19 cellular contexts compared by ENCODE assay signal in the genomic region with DNA sequence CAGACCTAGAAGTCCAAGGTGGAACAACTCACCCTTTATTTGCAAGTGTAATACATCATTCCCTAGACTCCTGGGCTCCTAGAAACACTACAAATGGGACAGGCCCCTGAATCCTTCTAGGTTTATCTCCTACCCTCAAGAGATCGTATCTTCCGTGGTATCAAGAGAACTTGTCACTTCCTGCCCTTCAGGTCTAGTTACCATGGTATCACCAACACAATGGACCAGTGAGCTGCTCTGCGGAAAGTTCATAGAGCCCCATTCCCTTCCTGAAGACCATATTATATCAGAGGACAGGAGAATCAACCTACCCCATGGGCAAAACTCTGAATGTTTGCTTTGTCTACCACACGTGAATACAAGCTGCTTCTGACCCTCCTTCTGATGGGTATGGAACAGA.
A peak's percentile ranks its signal among the peaks of the same experiment; 100 is the strongest.
DNase-seq lines count a peak whose midpoint lies in the region; ATAC-seq lines count a peak whose summit lies in the region.
"Had no signal": no experiment of that assay in that cellular context is flagged by ENCODE, and none has a peak within 500 bp of the region (broad histone marks: within the 10 kb centered on the region; RNA-seq: fewer than 3 reads in every experiment).

No MANE protein-coding gene starts in this region.

- no peak for DNase-seq in activated naive CD4-positive, alpha-beta T cell treated with anti-CD3 and anti-CD28 coated beads, Interleukin-2, amount 50 U/mL, for 72 hours (ENCODE audit: low spot score in 2 of 2)
- no peak for DNase-seq in activated naive CD4-positive, alpha-beta T cell treated with anti-CD3 and anti-CD28 coated beads for 36 hours
- DNase-seq in activated CD4-positive, alpha-beta memory T cell treated with anti-CD3 and anti-CD28 coated beads, Interleukin-2, amount 10 ng/mL, durations not matched to agents 7 days and 5 days: peak; percentile 55
- peak in 2 of 3 donors; percentile 14 to 32 for DNase-seq in effector memory CD4-positive, alpha-beta T cell
- no peak for DNase-seq in NCI-H1417 (lab: John Stamatoyannopoulos, UW)
- no peak for DNase-seq in NCI-H226
- DNase-seq in stimulated activated naive CD4-positive, alpha-beta T cell treated with Interleukin-2 at 50 U/mL for 16 hours (lab: John Stamatoyannopoulos, UW): no peak
- DNase-seq: brain microvascular endothelial cell; colonic mucosa; NCI-H1436; NCI-H2171; stimulated activated CD4-positive, alpha-beta T cell treated with anti-CD3 and anti-CD28 coated beads, Interleukin-2, amount 100 ng/mL, for 24 hours; stimulated activated naive B cell treated with anti-CD40 and anti-IgM and Interleukin-4, amounts not matched to agents 10 μg/mL and 1 μg/mL and 100 μg/mL, for 72 hours; thyroid gland had no signal

- no peaks in the 10 kb centered on the region for H3K27me3 Mint-ChIP-seq in activated naive CD4-positive, alpha-beta T cell treated with anti-CD3 and anti-CD28 coated beads for 36 hours (ENCODE audit: low read depth)
- no peaks in the 10 kb centered on the region for H3K27me3 Mint-ChIP-seq in activated CD4-positive, alpha-beta memory T cell treated with anti-CD3 and anti-CD28 coated beads, Interleukin-2, amount 10 ng/mL, durations not matched to agents 7 days and 5 days
- H3K27me3 Mint-ChIP-seq: stimulated activated naive B cell treated with anti-CD40 and anti-IgM and Interleukin-4, amounts not matched to agents 10 μg/mL and 1 μg/mL and 100 μg/mL, for 72 hours had no signal

- POLR2A ChIA-PET in activated CD4-positive, alpha-beta memory T cell treated with anti-CD3 and anti-CD28 coated beads, Interleukin-2, amount 10 ng/mL, durations not matched to agents 7 days and 5 days (lab: Charles Lee): interaction anchor here (0.8 to 1.3 kb wide), 6 partner anchors 11 to 84 kb away, joined by 3 to 6 read pairs (median 4); a partner anchor contains a TSS

- peaks cover 0 to 15% of the 10 kb centered on the region in 2 donors for H3K9me3 Mint-ChIP-seq in activated naive CD4-positive, alpha-beta T cell treated with anti-CD3 and anti-CD28 coated beads, Interleukin-2, amount 50 U/mL, for 72 hours
- no peaks in the 10 kb centered on the region for H3K9me3 Mint-ChIP-seq in activated naive CD4-positive, alpha-beta T cell treated with anti-CD3 and anti-CD28 coated beads for 36 hours
- no peaks in the 10 kb centered on the region for H3K9me3 Mint-ChIP-seq in activated CD4-positive, alpha-beta memory T cell treated with anti-CD3 and anti-CD28 coated beads, Interleukin-2, amount 10 ng/mL, durations not matched to agents 7 days and 5 days
- H3K9me3 Mint-ChIP-seq: stimulated activated naive B cell treated with anti-CD40 and anti-IgM and Interleukin-4, amounts not matched to agents 10 μg/mL and 1 μg/mL and 100 μg/mL, for 72 hours had no signal

- peaks cover 15% of the 10 kb centered on the region for H3K4me1 ChIP-seq in effector memory CD4-positive, alpha-beta T cell (ENCODE audit: control insufficient read depth, insufficient read depth, low read length, poor library complexity, severe bottlenecking)
- H3K4me1 ChIP-seq: colonic mucosa had no signal

- H3K9me3 ChIP-seq in effector memory CD4-positive, alpha-beta T cell (ENCODE audit: control insufficient read depth, low read length): no peaks in the 10 kb centered on the region
- H3K9me3 ChIP-seq: adrenal gland, colonic mucosa, thyroid gland had no signal

- peaks cover 28% of the 10 kb centered on the region for H3K4me1 Mint-ChIP-seq in activated naive CD4-positive, alpha-beta T cell treated with anti-CD3 and anti-CD28 coated beads for 36 hours (ENCODE audit: low read depth)
- peaks cover 35% of the 10 kb centered on the region for H3K4me1 Mint-ChIP-seq in activated CD4-positive, alpha-beta memory T cell treated with anti-CD3 and anti-CD28 coated beads, Interleukin-2, amount 10 ng/mL, durations not matched to agents 7 days and 5 days

- CTCF ChIA-PET in activated naive CD4-positive, alpha-beta T cell treated with anti-CD3 and anti-CD28 coated beads for 36 hours (lab: Charles Lee): interaction anchor here (0.7 to 1.1 kb wide), 2 partner anchors 10 to 56 kb away, joined by 3 read pairs; no protein-coding TSS in a partner anchor
- CTCF ChIA-PET in activated CD4-positive, alpha-beta memory T cell treated with anti-CD3 and anti-CD28 coated beads, Interleukin-2, amount 10 ng/mL, durations not matched to agents 7 days and 5 days (lab: Charles Lee): interaction anchor here (1.1 to 1.3 kb wide), 3 partner anchors 10 to 247 kb away, joined by 3 to 4 read pairs (median 4); no protein-coding TSS in a partner anchor

- peak overlapping the region; percentile 32 for H3K27ac ChIP-seq in effector memory CD4-positive, alpha-beta T cell (ENCODE audit: insufficient read depth, low read length, poor library complexity, severe bottlenecking)
- H3K27ac ChIP-seq: adrenal gland, brain microvascular endothelial cell, C4-2B, colonic mucosa, SK-N-MC, skin epidermis, thyroid gland had no signal

- intact Hi-C loops in activated naive CD4-positive, alpha-beta T cell treated with anti-CD3 and anti-CD28 coated beads for 36 hours (cut with micrococcal nuclease): loop anchor here (2.0 kb wide), 1 partner anchor 23 kb away; no protein-coding TSS in a partner anchor

- H3K4me3 Mint-ChIP-seq in activated naive CD4-positive, alpha-beta T cell treated with anti-CD3 and anti-CD28 coated beads for 36 hours: no peak overlapping the region
- no peak overlapping the region for H3K4me3 Mint-ChIP-seq in activated CD4-positive, alpha-beta memory T cell treated with anti-CD3 and anti-CD28 coated beads, Interleukin-2, amount 10 ng/mL, durations not matched to agents 7 days and 5 days
- H3K4me3 Mint-ChIP-seq: stimulated activated naive B cell treated with anti-CD40 and anti-IgM and Interleukin-4, amounts not matched to agents 10 μg/mL and 1 μg/mL and 100 μg/mL, for 72 hours had no signal

- no peaks in the 10 kb centered on the region for H3K27me3 ChIP-seq in effector memory CD4-positive, alpha-beta T cell (replicated peaks; ENCODE audit: control insufficient read depth, insufficient read depth, low read length, poor library complexity, severe bottlenecking)
- H3K27me3 ChIP-seq: adrenal gland, brain microvascular endothelial cell, colonic mucosa, thyroid gland had no signal

- H3K27ac Mint-ChIP-seq in activated naive CD4-positive, alpha-beta T cell treated with anti-CD3 and anti-CD28 coated beads, Interleukin-2, amount 50 U/mL, for 72 hours: peak overlapping the region; percentile 57 to 58
- no peak overlapping the region for H3K27ac Mint-ChIP-seq in activated naive CD4-positive, alpha-beta T cell treated with anti-CD3 and anti-CD28 coated beads for 36 hours
- H3K27ac Mint-ChIP-seq in activated CD4-positive, alpha-beta memory T cell treated with anti-CD3 and anti-CD28 coated beads, Interleukin-2, amount 10 ng/mL, durations not matched to agents 7 days and 5 days: peak overlapping the region; percentile 8
- H3K27ac Mint-ChIP-seq: stimulated activated naive B cell treated with anti-CD40 and anti-IgM and Interleukin-4, amounts not matched to agents 10 μg/mL and 1 μg/mL and 100 μg/mL, for 72 hours had no signal

- no peaks in the 10 kb centered on the region for H3K36me3 ChIP-seq in effector memory CD4-positive, alpha-beta T cell (ENCODE audit: control insufficient read depth, insufficient read depth, low read length)
- H3K36me3 ChIP-seq: adrenal gland, brain microvascular endothelial cell, colonic mucosa, thyroid gland had no signal

- no peak overlapping the region for H3K4me3 ChIP-seq in effector memory CD4-positive, alpha-beta T cell (ENCODE audit: insufficient read depth, low read depth, low read length, poor library complexity, severe bottlenecking)
- H3K4me3 ChIP-seq: adrenal gland, colonic mucosa, SK-N-MC, skin epidermis, thyroid gland had no signal

- peak; percentile 43 to 90 for ATAC-seq in activated naive CD4-positive, alpha-beta T cell treated with anti-CD3 and anti-CD28 coated beads, Interleukin-2, amount 50 U/mL, for 72 hours
- no peak for ATAC-seq in HG03175 (IDR thresholded peaks at IDR 0.05; ENCODE audit: unreplicated experiment)
- ATAC-seq: stimulated activated naive B cell treated with anti-CD40 and anti-IgM and Interleukin-4, amounts not matched to agents 10 μg/mL and 1 μg/mL and 100 μg/mL, for 72 hours had no signal

- H3K36me3 Mint-ChIP-seq in activated naive CD4-positive, alpha-beta T cell treated with anti-CD3 and anti-CD28 coated beads, Interleukin-2, amount 50 U/mL, for 72 hours: peaks cover 0 to 11% of the 10 kb centered on the region in 2 donors
- H3K36me3 Mint-ChIP-seq in activated naive CD4-positive, alpha-beta T cell treated with anti-CD3 and anti-CD28 coated beads for 36 hours (ENCODE audit: low read depth): no peaks in the 10 kb centered on the region
- no peaks in the 10 kb centered on the region for H3K36me3 Mint-ChIP-seq in activated CD4-positive, alpha-beta memory T cell treated with anti-CD3 and anti-CD28 coated beads, Interleukin-2, amount 10 ng/mL, durations not matched to agents 7 days and 5 days (ENCODE audit: low read depth)
- H3K36me3 Mint-ChIP-seq: stimulated activated naive B cell treated with anti-CD40 and anti-IgM and Interleukin-4, amounts not matched to agents 10 μg/mL and 1 μg/mL and 100 μg/mL, for 72 hours had no signal

Comparison
In these comparisons a context has a peak if more than half of its experiments do, and no peak if none do; other contexts are left out.
1. DNase-seq: peak in activated CD4-positive, alpha-beta memory T cell treated with anti-CD3 and anti-CD28 coated beads, Interleukin-2, amount 10 ng/mL, durations not matched to agents 7 days and 5 days (single experiment) and effector memory CD4-positive, alpha-beta T cell (2 of 3); none in activated naive CD4-positive, alpha-beta T cell treated with anti-CD3 and anti-CD28 coated beads, Interleukin-2, amount 50 U/mL, for 72 hours (0 of 2), activated naive CD4-positive, alpha-beta T cell treated with anti-CD3 and anti-CD28 coated beads for 36 hours (single experiment), NCI-H1417 (0 of 3), NCI-H226 (single experiment) and stimulated activated naive CD4-positive, alpha-beta T cell treated with Interleukin-2 at 50 U/mL for 16 hours (single experiment).